ENCODE assay signal across 1 cellular context in genomic region chr2:63052411-63053234, GRCh38.
TF ChIP-seq lines count a peak whose summit lies in the region.

No MANE protein-coding gene starts in this region.

TF ChIP-seq in H1, 55 proteins besides CTCF, POLR2A, EP300 and RAD21 (continued from another document):
- no peak for TF ChIP-seq ATF2 (IDR thresholded peaks at IDR 0.05; ENCODE audit: low read length)
- peak; percentile 58 for TF ChIP-seq SUZ12 (IDR thresholded peaks at IDR 0.05; ENCODE audit: low read length)
- no peak for TF ChIP-seq MAX (IDR thresholded peaks at IDR 0.05)
